In the genomic region with DNA sequence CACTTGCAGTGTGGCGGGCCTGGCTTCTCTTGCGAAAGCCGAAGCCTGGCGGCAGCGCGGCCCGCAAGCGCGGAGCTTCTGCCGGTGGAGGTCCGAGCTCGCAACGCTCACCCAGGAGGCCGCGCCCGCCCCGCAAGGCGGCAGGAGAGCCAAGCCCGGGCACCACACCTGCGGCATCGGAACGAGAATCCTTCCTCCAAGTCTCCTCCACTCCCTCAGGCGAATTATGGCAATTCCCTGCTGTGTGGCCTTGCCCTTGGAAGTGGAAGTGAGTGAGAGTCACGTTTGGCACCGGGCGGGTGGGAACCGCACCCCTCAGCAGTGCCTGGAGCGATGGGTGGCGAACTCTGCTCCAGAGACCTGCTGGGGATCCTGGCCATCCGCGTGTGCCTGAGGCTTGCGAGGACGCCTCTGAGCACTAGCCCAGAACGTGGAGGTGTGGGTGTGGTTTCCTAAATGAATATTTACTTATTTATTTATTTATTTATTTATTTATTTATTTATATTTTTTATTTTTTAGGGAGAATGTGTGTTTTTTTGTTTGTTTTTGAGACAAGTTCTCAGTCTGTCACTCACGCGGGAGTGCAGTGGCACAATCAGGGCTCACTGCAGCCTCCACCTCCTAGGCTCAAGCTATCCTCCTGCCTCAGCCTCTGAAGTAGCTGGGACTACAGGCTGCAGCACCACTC, we compare ENCODE assay signal across 1 cellular context.
TF ChIP-seq lines count a peak whose summit lies in the region.

No MANE protein-coding gene starts in this region.

TF ChIP-seq in H1, 55 proteins besides CTCF, POLR2A, EP300 and RAD21 (continued from another document):
- TF ChIP-seq, protein P1, sequence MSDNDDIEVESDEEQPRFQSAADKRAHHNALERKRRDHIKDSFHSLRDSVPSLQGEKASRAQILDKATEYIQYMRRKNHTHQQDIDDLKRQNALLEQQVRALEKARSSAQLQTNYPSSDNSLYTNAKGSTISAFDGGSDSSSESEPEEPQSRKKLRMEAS (IDR thresholded peaks at IDR 0.05) = no peak
- TF ChIP-seq SRF (IDR thresholded peaks at IDR 0.05; ENCODE audit: low read depth, low read length) = no peak
- no peak for TF ChIP-seq GABPA (IDR thresholded peaks at IDR 0.05; ENCODE audit: borderline replicate concordance, insufficient read depth, low read length)
- TF ChIP-seq GTF2F1 (IDR thresholded peaks at IDR 0.05; ENCODE audit: borderline replicate concordance, low read depth, low read length) = no peak
- TF ChIP-seq ZNF274 (IDR thresholded peaks at IDR 0.05; ENCODE audit: borderline replicate concordance, extremely low read depth, low read length) = no peak
- no peak for TF ChIP-seq JUND (IDR thresholded peaks at IDR 0.05; ENCODE audit: low read length)
- no peak for TF ChIP-seq SP2 (IDR thresholded peaks at IDR 0.05; ENCODE audit: low read length)
- no peak for TF ChIP-seq TAF7 (optimal IDR thresholded peaks at IDR 0.05; ENCODE audit: borderline replicate concordance, low read depth, low read length)
- TF ChIP-seq, protein P2, sequence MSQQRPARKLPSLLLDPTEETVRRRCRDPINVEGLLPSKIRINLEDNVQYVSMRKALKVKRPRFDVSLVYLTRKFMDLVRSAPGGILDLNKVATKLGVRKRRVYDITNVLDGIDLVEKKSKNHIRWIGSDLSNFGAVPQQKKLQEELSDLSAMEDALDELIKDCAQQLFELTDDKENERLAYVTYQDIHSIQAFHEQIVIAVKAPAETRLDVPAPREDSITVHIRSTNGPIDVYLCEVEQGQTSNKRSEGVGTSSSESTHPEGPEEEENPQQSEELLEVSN (IDR thresholded peaks at IDR 0.05) = no peak
- TF ChIP-seq TEAD4 (IDR thresholded peaks at IDR 0.05; ENCODE audit: low read depth, low read length) = no peak
- TF ChIP-seq CEBPB (IDR thresholded peaks at IDR 0.05; ENCODE audit: low read depth, low read length) = no peak
